ENCODE assay signal across 8 cellular contexts in genomic region chr13:44273991-44274810, GRCh38.
DNase-seq lines count a peak whose midpoint lies in the region; ATAC-seq and TF ChIP-seq lines count a peak whose summit lies in the region.

No MANE protein-coding gene starts in this region.

- no peaks in the 10 kb centered on the region for H3K9me3 ChIP-seq in Peyer's patch
- H3K9me3 ChIP-seq in mononuclear cell (ENCODE audit: low read depth, low read length) = no peaks in the 10 kb centered on the region

- H3K27me3 ChIP-seq in Peyer's patch (no peaks in the 10 kb centered on the region), mononuclear cell (ENCODE audit: insufficient read depth, low read length) (no peaks in the 10 kb centered on the region)

- peak; percentile 13 for DNase-seq in activated CD4-positive, alpha-beta T cell treated with anti-CD3 and anti-CD28 coated beads for 48 hours
- DNase-seq in activated CD4-positive, alpha-beta T cell treated with anti-CD3 and anti-CD28 coated beads for 1 hour = no peak
- DNase-seq in Peyer's patch = no peak
- peak in 2 of 61 donors; percentile 31 to 40 for DNase-seq in caudate nucleus (lab: John Stamatoyannopoulos, UW)
- DNase-seq in NCI-H524 treated with DMSO at 0.1 percent for 48 hours (lab: John Stamatoyannopoulos, UW) = no peak
- DNase-seq in retina = no peak

- TF ChIP-seq POLR2A in Peyer's patch (IDR thresholded peaks at IDR 0.05) = no peak

- TF ChIP-seq CTCF in Peyer's patch (IDR thresholded peaks at IDR 0.05) = no peak

- H3K4me1 ChIP-seq in Peyer's patch (peaks cover 0 to 12% (median 6%) of the 10 kb centered on the region in 4 donors), mononuclear cell (ENCODE audit: insufficient read depth, low read length) (peaks cover 22% of the 10 kb centered on the region)

- peak; percentile 91 for ATAC-seq in HG02798 (IDR thresholded peaks at IDR 0.05; ENCODE audit: poor library complexity, unreplicated experiment)

- H3K27ac ChIP-seq in Peyer's patch = peak overlapping the region; percentile 48 to 88 (median 68)
- peak overlapping the region; percentile 77 for H3K27ac ChIP-seq in caudate nucleus (ENCODE audit: low read depth, low read length)

- no peaks in the 10 kb centered on the region for H3K36me3 ChIP-seq in Peyer's patch

- peak overlapping the region; percentile 8 to 23 (median 17) for H3K4me3 ChIP-seq in Peyer's patch
- H3K4me3 ChIP-seq in mononuclear cell (ENCODE audit: low read length) = peak overlapping the region; percentile 5
